ENCODE assay signal across 20 cellular contexts in the genomic region with DNA sequence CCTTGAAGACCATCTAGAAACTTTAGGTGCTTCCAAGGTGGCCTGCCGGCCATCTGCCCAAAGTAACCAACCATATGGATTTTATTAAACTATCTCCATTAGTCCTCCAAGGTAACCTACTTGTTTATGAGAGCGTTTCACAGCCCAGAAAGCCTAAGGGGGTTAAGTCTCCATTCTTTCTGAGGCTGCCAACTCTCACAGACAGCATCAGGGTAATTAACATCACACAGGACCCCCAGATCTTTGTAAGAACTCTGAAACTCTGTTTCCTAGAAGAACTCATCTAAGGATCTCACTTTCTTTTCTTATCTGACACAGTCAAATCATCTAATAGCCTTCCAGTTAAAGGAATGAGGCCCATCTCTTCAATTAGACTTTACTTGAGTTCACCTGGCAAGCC.
DNase-seq lines count a peak whose midpoint lies in the region; ATAC-seq and TF ChIP-seq lines count a peak whose summit lies in the region.
"Had no signal": no experiment of that assay in that cellular context is flagged by ENCODE, and none has a peak within 500 bp of the region (broad histone marks: within the 10 kb centered on the region; RNA-seq: fewer than 3 reads in every experiment).

No MANE protein-coding gene starts in this region.

- no peak overlapping the region for H2BK15ac ChIP-seq in H9 (ENCODE audit: low read depth, low read length)

- peak overlapping the region; percentile 8 for H3K9ac ChIP-seq in H9 (ENCODE audit: extremely low read depth, insufficient read length, low read length)
- H3K9ac ChIP-seq: BLaER1, GM23248, KMS-11 had no signal

- H3K36me3 Mint-ChIP-seq in H9 (ENCODE audit: insufficient read depth in 1 of 3, low read depth in 3 of 3): no peaks in the 10 kb centered on the region
- H3K36me3 Mint-ChIP-seq: CD8-positive, alpha-beta memory T cell had no signal

- TF ChIP-seq CTCF in H9 (conservative IDR thresholded peaks at IDR 0.05) (no peak), hepatocyte (IDR thresholded peaks at IDR 0.05; ENCODE audit: poor library complexity) (no peak), PC-9 (conservative IDR thresholded peaks at IDR 0.05) (no peak)

- ATAC-seq in left lobe of liver (peak; percentile 41), GM19467 (IDR thresholded peaks at IDR 0.05; ENCODE audit: unreplicated experiment) (no peak)
- ATAC-seq: HepG2 had no signal

- no peak overlapping the region for H2AK5ac ChIP-seq in H9 (ENCODE audit: insufficient read length, low read length)

- H3K14ac ChIP-seq in H9 (ENCODE audit: insufficient read depth, low read length): no peak overlapping the region

- H3K4me2 ChIP-seq in H9 (ENCODE audit: insufficient read depth, insufficient read length, low read length): no peak overlapping the region
- H3K4me2 ChIP-seq in hepatocyte: no peak overlapping the region
- no peak overlapping the region for H3K4me2 ChIP-seq in PC-9
- H3K4me2 ChIP-seq: BLaER1, KMS-11 had no signal

- H3K79me2 ChIP-seq in H9 (ENCODE audit: insufficient read depth, low read length) (no peaks in the 10 kb centered on the region), hepatocyte (no peaks in the 10 kb centered on the region), PC-9 (ENCODE audit: low read depth) (no peaks in the 10 kb centered on the region)

- intact Hi-C loops in PC-9 (cut with micrococcal nuclease; ENCODE audit: unreplicated experiment): no loop called here

- H4K91ac ChIP-seq in H9 (ENCODE audit: insufficient read length, low read depth, low read length): no peak overlapping the region

- H3K4me3 Mint-ChIP-seq in H9: no peak overlapping the region
- H3K4me3 Mint-ChIP-seq: CD8-positive, alpha-beta memory T cell; HFFc6 had no signal

- CTCF ChIA-PET in PC-9 (lab: Charles Lee): no interaction called here

- H3K79me1 ChIP-seq in H9 (ENCODE audit: insufficient read depth, low read depth, low read length, poor library complexity, severe bottlenecking): no peaks in the 10 kb centered on the region

- H3K18ac ChIP-seq in H9 (ENCODE audit: insufficient read length, low read depth, low read length): no peak overlapping the region

- no peak overlapping the region for H2AFZ ChIP-seq in H9 (ENCODE audit: low read length)
- no peak overlapping the region for H2AFZ ChIP-seq in hepatocyte
- H2AFZ ChIP-seq in PC-9: no peak overlapping the region
- H2AFZ ChIP-seq: GM23248 had no signal

- H4K8ac ChIP-seq in H9 (replicated peaks; ENCODE audit: insufficient read length, low read depth, low read length): no peak overlapping the region

- H3K27ac ChIP-seq in H9 (ENCODE audit: insufficient read length, low read depth, low read length): no peak overlapping the region
- H3K27ac ChIP-seq in hepatocyte: no peak overlapping the region
- H3K27ac ChIP-seq in PC-9: no peak overlapping the region
- H3K27ac ChIP-seq: BLaER1, GM23248, KMS-11 had no signal

- WGBS in H9 (ENCODE audit: extremely low coverage, insufficient read length, low lambda C conversion rate): no CpG with 5 or more reads among the region's 2 CpGs
- WGBS in hepatocyte (ENCODE audit: low lambda C conversion rate, missing lambda C conversion rate): 48% methylated on average over 2 of the region's 2 CpGs

- POLR2A ChIA-PET in PC-9 (lab: Charles Lee; ENCODE audit: unreplicated experiment): no interaction called here

- H2BK20ac ChIP-seq in H9 (ENCODE audit: low read depth, low read length, poor library complexity, severe bottlenecking): no peak overlapping the region

- no TSS peak for BruUV-seq in PC-9 (replicated peaks; lab: Mats Ljungman, UMichigan)

- H4K20me1 ChIP-seq in H9 (ENCODE audit: control insufficient read depth, insufficient read depth, insufficient read length): no peaks in the 10 kb centered on the region
- H4K20me1 ChIP-seq in hepatocyte (ENCODE audit: insufficient read depth, poor library complexity, severe bottlenecking): no peaks in the 10 kb centered on the region
- 0 out of 2 replicates have a peak, but pooled peaks cover 5% of the 10 kb centered on the region for H4K20me1 ChIP-seq in PC-9 (ENCODE audit: insufficient read depth)
- H4K20me1 ChIP-seq: BLaER1 had no signal

- H3K9me2 ChIP-seq in hepatocyte (replicated peaks; ENCODE audit: insufficient read depth) (no peaks in the 10 kb centered on the region), PC-9 (ENCODE audit: insufficient read depth) (no peaks in the 10 kb centered on the region)

- no peaks in the 10 kb centered on the region for H3F3A ChIP-seq in PC-9 (ENCODE audit: insufficient read depth, low read depth)

- H3K9me3 ChIP-seq in H9 (ENCODE audit: control insufficient read depth, low read depth, low read length) (peaks cover 15% of the 10 kb centered on the region), hepatocyte (ENCODE audit: low read depth) (no peaks in the 10 kb centered on the region), PC-9 (ENCODE audit: insufficient read depth, low read depth) (no peaks in the 10 kb centered on the region; the same call in 1 of the 2 replicates)
- H3K9me3 ChIP-seq: BLaER1, Caco-2 had no signal

- peaks cover 6 to 57% of the 10 kb centered on the region in 2 experiments; a peak in 4 of 5 replicates for H3K9me3 Mint-ChIP-seq in H9
- H3K9me3 Mint-ChIP-seq: HFFc6 had no signal

- DNase-seq in ELF-1 (ENCODE audit: low read depth, low spot score) (peak; percentile 49), H9 (no peak), hepatocyte (ENCODE audit: low spot score) (peak; percentile 5), left lobe of liver (ENCODE audit: low spot score) (no peak), PC-9 (no peak), D341Med (ENCODE audit: low spot score) (no peak)
- DNase-seq: 8988T; AML-193; Caco-2; CD8-positive, alpha-beta memory T cell; DMS79 treated with DMSO at 0.1 percent for 48 hours; EL; GDM1; GM23248; HCEC 1CT; HFFc6 had no signal

- H3K4me1 ChIP-seq in H9 (ENCODE audit: insufficient read depth, low read length): no peaks in the 10 kb centered on the region
- no peaks in the 10 kb centered on the region for H3K4me1 ChIP-seq in hepatocyte (ENCODE audit: insufficient read depth)
- no peaks in the 10 kb centered on the region for H3K4me1 ChIP-seq in PC-9 (replicated peaks; ENCODE audit: insufficient read depth)
- H3K4me1 ChIP-seq: BLaER1, Caco-2 had no signal

- H3K23ac ChIP-seq in H9 (ENCODE audit: insufficient read length, low read depth, low read length): no peak overlapping the region

- H3K27me3 Mint-ChIP-seq in H9 (ENCODE audit: low read depth): peaks cover 1% of the 10 kb centered on the region; the same call in 1 of the 2 replicates
- H3K27me3 Mint-ChIP-seq: CD8-positive, alpha-beta memory T cell had no signal

- no peak overlapping the region for H3K4ac ChIP-seq in H9 (ENCODE audit: low read depth, low read length)

- H3K36me3 ChIP-seq in hepatocyte (replicated peaks; ENCODE audit: insufficient read depth, low read depth): no peaks in the 10 kb centered on the region
- H3K36me3 ChIP-seq in PC-9 (ENCODE audit: low read depth): no peaks in the 10 kb centered on the region
- H3K36me3 ChIP-seq: BLaER1 had no signal

- H2BK5ac ChIP-seq in H9 (ENCODE audit: insufficient read length, low read length): no peak overlapping the region

- H3K4me3 ChIP-seq in hepatocyte (no peak overlapping the region), PC-9 (no peak overlapping the region)
- H3K4me3 ChIP-seq: BLaER1, GM23248 had no signal

- no peak overlapping the region for H4K5ac ChIP-seq in H9 (ENCODE audit: insufficient read length, low read depth, low read length)

- H2BK120ac ChIP-seq in H9 (ENCODE audit: low read depth, low read length, poor library complexity, severe bottlenecking): no peak overlapping the region

- H3K27me3 ChIP-seq in H9 (ENCODE audit: insufficient read depth, low read length) (no peaks in the 10 kb centered on the region), hepatocyte (no peaks in the 10 kb centered on the region), PC-9 (ENCODE audit: insufficient read depth, low read depth) (no peaks in the 10 kb centered on the region)

- H3T11ph ChIP-seq in H9 (ENCODE audit: low read length): no peak overlapping the region

- H3K27ac Mint-ChIP-seq in H9: peak overlapping the region in 1 of 3 experiments; percentile 35; a peak in 2 of 7 replicates
- H3K27ac Mint-ChIP-seq: CD8-positive, alpha-beta memory T cell; HFFc6 had no signal

- peaks cover 14% of the 10 kb centered on the region in 2 experiments for H3K4me1 Mint-ChIP-seq in H9
- H3K4me1 Mint-ChIP-seq: CD8-positive, alpha-beta memory T cell had no signal

- no peak overlapping the region for H2BK12ac ChIP-seq in H9 (ENCODE audit: insufficient read length, low read depth, low read length)

- H3K56ac ChIP-seq in H9 (ENCODE audit: insufficient read length, low read depth, low read length): no peak overlapping the region

- H3K23me2 ChIP-seq in H9 (ENCODE audit: insufficient read length, low read depth, low read length, poor library complexity, severe bottlenecking): no peaks in the 10 kb centered on the region

Comparison
In these comparisons a context has a peak if more than half of its experiments do, and no peak if none do; other contexts are left out.
1. DNase-seq: peak in ELF-1 (single experiment) and hepatocyte (single experiment); none in H9 (single experiment), left lobe of liver (single experiment), PC-9 (0 of 2) and D341Med (single experiment).